ENCODE assay signal across 1 cellular context in the genomic region with DNA sequence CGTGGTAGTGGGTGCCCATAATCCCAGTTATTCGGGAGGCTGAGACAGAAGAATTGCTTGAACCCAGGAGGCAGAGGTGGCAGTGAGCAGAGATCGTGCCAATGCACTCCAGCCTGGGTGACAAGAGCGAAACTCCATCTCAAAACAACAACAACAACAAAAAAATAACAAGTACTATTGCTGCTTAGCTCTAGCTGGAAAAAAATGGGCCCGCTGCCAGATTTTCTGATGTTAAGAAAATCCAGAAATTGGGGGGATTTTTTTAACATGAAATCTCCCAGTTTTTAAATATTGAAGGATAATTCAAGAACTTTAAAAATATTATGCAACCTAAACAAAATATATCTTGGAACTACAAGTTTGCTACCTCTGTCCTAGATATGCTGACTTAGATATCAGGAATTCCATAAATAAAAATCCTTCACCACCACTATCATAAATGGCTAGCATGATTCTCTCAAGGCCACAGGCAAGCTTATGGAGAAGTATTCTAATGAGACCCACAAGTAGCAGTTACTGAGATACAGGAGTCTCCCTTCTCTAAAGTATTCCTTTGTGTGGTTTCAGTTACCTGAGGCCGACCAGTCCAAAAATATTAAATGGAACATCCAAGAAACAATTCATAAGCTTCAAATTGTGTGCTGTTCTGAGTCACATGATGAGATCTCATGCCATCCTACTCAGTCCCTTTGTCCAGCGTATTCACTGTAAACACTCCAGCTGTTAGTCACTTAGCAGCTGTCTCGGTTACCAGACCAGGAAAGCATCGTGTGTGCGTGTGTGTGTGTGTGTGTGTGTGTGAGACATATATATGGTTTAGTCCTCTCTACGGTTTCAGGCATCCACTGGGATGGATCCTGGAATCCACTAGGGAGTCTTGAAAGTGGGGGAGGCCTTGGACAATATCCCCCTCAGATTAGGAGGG.
TF ChIP-seq lines count a peak whose summit lies in the region.

No MANE protein-coding gene starts in this region.

TF ChIP-seq in H1, 55 proteins besides CTCF, POLR2A, EP300 and RAD21 (continued from another document):
- TF ChIP-seq EZH2 (IDR thresholded peaks at IDR 0.05; ENCODE audit: low read depth, low read length, severe bottlenecking) (no peak), CREB1 (IDR thresholded peaks at IDR 0.05) (no peak), JUND (IDR thresholded peaks at IDR 0.05; ENCODE audit: low read length) (no peak), CTBP2 (IDR thresholded peaks at IDR 0.05; ENCODE audit: borderline replicate concordance, insufficient read depth, insufficient read length, low read length) (no peak), BRCA1 (IDR thresholded peaks at IDR 0.05; ENCODE audit: low read depth, low read length) (no peak), POLR2AphosphoS5 (IDR thresholded peaks at IDR 0.05; ENCODE audit: low read depth, low read length) (no peak), SIX5 (IDR thresholded peaks at IDR 0.05; ENCODE audit: low read depth, low read length) (no peak), SAP30 (IDR thresholded peaks at IDR 0.05; ENCODE audit: insufficient read depth, insufficient replicate concordance, low read length) (no peak), PHF8 (conservative IDR thresholded peaks at IDR 0.05; ENCODE audit: low read depth, low read length) (no peak), ASH2L (IDR thresholded peaks at IDR 0.05; ENCODE audit: low read length) (no peak)
